In genomic region chr14:32938719-32939253, GRCh38 we compare ENCODE assay signal across 8 cellular contexts. TPM values are rescaled to one million over a fixed set of nuclear protein-coding genes. Genes with fewer than 3 reads are reported as not detected.
DNase-seq lines count a peak whose midpoint lies in the region; FAIRE-seq and TF ChIP-seq lines count a peak whose summit lies in the region.

Gene NPAS3 (plus strand): TSS chr14:32938879.

- no peak within 1 kb of the TSS for H2AK5ac ChIP-seq in mesendoderm (ENCODE audit: low read length)

- H3K27ac ChIP-seq in KMS-11 (peak within 1 kb of the TSS; percentile 62), coronary artery (peak within 1 kb of the TSS; percentile 51 to 91), mesendoderm (ENCODE audit: low read depth, low read length) (peak within 1 kb of the TSS; percentile 33)

- H3K9ac ChIP-seq in KMS-11 = peak within 1 kb of the TSS; percentile 64; the same call in 1 of the 2 replicates
- peak within 1 kb of the TSS; percentile 65 for H3K9ac ChIP-seq in mesendoderm (ENCODE audit: low read length)

- peaks cover 10% of the 10 kb centered on the region for H3K4me1 ChIP-seq in KMS-11 (ENCODE audit: low read depth, poor library complexity, severe bottlenecking)
- no peaks in the 10 kb centered on the region for H3K4me1 ChIP-seq in mesendoderm (ENCODE audit: control insufficient read depth, low read depth, low read length)

- H3K79me1 ChIP-seq in mesendoderm (ENCODE audit: low read length) = no peaks in the 10 kb centered on the region

- H3K4me2 ChIP-seq in KMS-11 (peak within 1 kb of the TSS; percentile 45; the same call in 1 of the 2 replicates), mesendoderm (ENCODE audit: low read length) (peak within 1 kb of the TSS; percentile 47)

- H3K18ac ChIP-seq in mesendoderm (ENCODE audit: low read length) = peak within 1 kb of the TSS; percentile 100

- no peak within 1 kb of the TSS for H2AFZ ChIP-seq in KMS-11 (ENCODE audit: low read depth)

- H3K27me3 ChIP-seq in KMS-11 (ENCODE audit: insufficient read depth, low read depth) (peaks cover 8% of the 10 kb centered on the region), mesendoderm (ENCODE audit: insufficient read depth, low read length, poor library complexity) (peaks cover 9% of the 10 kb centered on the region)

- no peaks in the 10 kb centered on the region for H4K20me1 ChIP-seq in KMS-11 (ENCODE audit: insufficient read depth)

- peak within 1 kb of the TSS; percentile 88 for H2BK120ac ChIP-seq in mesendoderm (ENCODE audit: low read depth, low read length)

- TF ChIP-seq CTCF in KMS-11 (conservative IDR thresholded peaks at IDR 0.05; ENCODE audit: low read depth, low read length) (no peak), coronary artery (IDR thresholded peaks at IDR 0.05) (no peak)

- no CpG with 5 or more reads among the region's 92 CpGs for WGBS in mesendoderm (ENCODE audit: extremely low coverage, insufficient coverage, low lambda C conversion rate)

- no peaks in the 10 kb centered on the region for H3K36me3 ChIP-seq in KMS-11 (ENCODE audit: insufficient read depth)
- no peaks in the 10 kb centered on the region for H3K36me3 ChIP-seq in mesendoderm (ENCODE audit: control insufficient read depth, insufficient read depth, low read length)

- DNase-seq in NCI-H2196 (lab: John Stamatoyannopoulos, UW; ENCODE audit: unreplicated experiment) = peak; percentile 31
- no peak for DNase-seq in NCI-H2196 treated with DMSO at 0.1 percent for 48 hours (lab: John Stamatoyannopoulos, UW; ENCODE audit: unreplicated experiment)
- no peak for DNase-seq in coronary artery (ENCODE audit: low spot score)
- DNase-seq in mesendoderm = no peak
- peak; percentile 40 for DNase-seq in urothelium cell line (ENCODE audit: low spot score)
- DNase-seq in NCI-H510A (lab: John Stamatoyannopoulos, UW) = no peak
- no peak for DNase-seq in NK-92 (lab: John Stamatoyannopoulos, UW; ENCODE audit: unreplicated experiment)

- no peak within 1 kb of the TSS for H4K5ac ChIP-seq in mesendoderm (ENCODE audit: low read length)

- FAIRE-seq in urothelium cell line (lab: Jason Lieb, UNC) = no peak

- peak within 1 kb of the TSS; percentile 82 for H3K56ac ChIP-seq in mesendoderm (ENCODE audit: low read length)

- H2BK15ac ChIP-seq in mesendoderm (replicated peaks; ENCODE audit: low read depth) = no peak within 1 kb of the TSS

- no peak within 1 kb of the TSS for H4K8ac ChIP-seq in mesendoderm (ENCODE audit: low read depth, low read length)

- H3K79me2 ChIP-seq in KMS-11 (ENCODE audit: insufficient read depth, low read depth) (no peaks in the 10 kb centered on the region), mesendoderm (ENCODE audit: control insufficient read depth, insufficient read depth, low read length) (no peaks in the 10 kb centered on the region)

- H3K23ac ChIP-seq in mesendoderm (ENCODE audit: low read length) = no peak within 1 kb of the TSS

- H3K4ac ChIP-seq in mesendoderm (ENCODE audit: low read depth, low read length) = peak within 1 kb of the TSS; percentile 87

- H3K4me3 ChIP-seq in KMS-11 (IDR thresholded peaks at IDR 0.05; ENCODE audit: insufficient read depth, low read depth, low read length) = no peak within 1 kb of the TSS
- H3K4me3 ChIP-seq in coronary artery = peak within 1 kb of the TSS; percentile 88
- H3K4me3 ChIP-seq in mesendoderm (ENCODE audit: low read length) = peak within 1 kb of the TSS; percentile 28

- no peak within 1 kb of the TSS for H2BK5ac ChIP-seq in mesendoderm (ENCODE audit: low read length)

RNA-seq across cellular contexts. Expression of gene NPAS3, which starts in this region (rescaled TPM):
- polyA plus RNA-seq in mesendoderm (2013, experiment 1 of 2) = 0.44 TPM
- 0.48 TPM for polyA plus RNA-seq in mesendoderm (2013, experiment 2 of 2)

Comparison
In these comparisons a context has a peak if more than half of its experiments do, and no peak if none do; other contexts are left out.
1. DNase-seq: peak in NCI-H2196 (single experiment) and urothelium cell line (single experiment); none in NCI-H2196 treated with DMSO at 0.1 percent for 48 hours (single experiment), coronary artery (single experiment), mesendoderm (single experiment), NCI-H510A (single experiment) and NK-92 (single experiment).
2. Peak in every context shown above with its lines, with median percentiles within 50 percentile points of each other: H3K27ac ChIP-seq.